14 cellular contexts compared by ENCODE assay signal in the genomic region with DNA sequence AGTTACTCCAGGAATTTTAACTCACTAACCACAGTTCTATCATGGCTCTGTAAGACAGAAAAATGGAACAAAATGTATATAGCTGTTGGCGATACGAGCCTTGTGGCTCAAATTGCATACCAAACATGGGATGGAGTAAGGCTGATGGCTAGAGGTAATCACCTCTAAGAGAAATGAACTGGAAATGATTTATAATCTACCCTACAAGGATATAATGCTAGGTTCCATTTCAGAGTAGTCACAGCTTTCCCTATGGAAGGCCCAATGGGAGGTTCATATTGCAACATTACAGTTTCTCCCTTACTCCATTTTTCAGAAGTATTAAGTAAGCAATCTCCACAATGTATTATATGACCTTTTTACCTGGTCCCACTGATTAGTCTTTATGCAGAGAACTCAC.
DNase-seq lines count a peak whose midpoint lies in the region; ATAC-seq, FAIRE-seq and TF ChIP-seq lines count a peak whose summit lies in the region.
"Had no signal": no experiment of that assay in that cellular context is flagged by ENCODE, and none has a peak within 500 bp of the region (broad histone marks: within the 10 kb centered on the region; RNA-seq: fewer than 3 reads in every experiment).

No MANE protein-coding gene starts in this region.

- DNase-seq in GM12892 (ENCODE audit: insufficient read length) (no peak), NCI-H2081 (lab: John Stamatoyannopoulos, UW) (peak; percentile 27 to 72), adipocyte (ENCODE audit: low read depth) (no peak), left kidney (ENCODE audit: low read depth, low spot score) (peak; percentile 30), COLO668 (lab: John Stamatoyannopoulos, UW; ENCODE audit: unreplicated experiment) (no peak)
- no peak for DNase-seq in activated CD4-positive, CD25-positive, alpha-beta regulatory T cell (lab: John Stamatoyannopoulos, UW)
- DNase-seq: BE2C; CD8-positive, alpha-beta T cell; H9; NCI-H146; NCI-H2107; NCI-H510A; SIG-M5 had no signal

- peaks cover 38% of the 10 kb centered on the region for H3K36me3 ChIP-seq in adipocyte (ENCODE audit: control insufficient read depth, insufficient read depth, low read length, severe bottlenecking)

- H3K9me3 ChIP-seq in adipocyte (ENCODE audit: control insufficient read depth, low read length) = no peaks in the 10 kb centered on the region
- H3K9me3 ChIP-seq: BE2C had no signal

- H3K4me1 ChIP-seq in adipocyte (ENCODE audit: control insufficient read depth, insufficient read depth, low read length) = peaks cover 36% of the 10 kb centered on the region
- H3K4me1 ChIP-seq: BE2C had no signal

- no peak overlapping the region for H3K4me3 ChIP-seq in adipocyte (ENCODE audit: low read length)

- FAIRE-seq in GM12892 (lab: Jason Lieb, UNC) = peak; percentile 36

- peak overlapping the region; percentile 1 for H3K9ac ChIP-seq in adipocyte (ENCODE audit: low read length)

- no peaks in the 10 kb centered on the region for H3K27me3 ChIP-seq in adipocyte (replicated peaks; ENCODE audit: control insufficient read depth, insufficient read depth, low read length)
- H3K27me3 ChIP-seq: BE2C had no signal

- ATAC-seq in HG03039 (IDR thresholded peaks at IDR 0.05; ENCODE audit: unreplicated experiment) = no peak
- ATAC-seq: CD8-positive, alpha-beta T cell had no signal

- no peak for TF ChIP-seq POLR2A in GM12892 (IDR thresholded peaks at IDR 0.05; ENCODE audit: low read depth, low read length)

Comparison
In these comparisons a context has a peak if more than half of its experiments do, and no peak if none do; other contexts are left out.
1. DNase-seq: peak in NCI-H2081 (2 of 2) and left kidney (single experiment); none in GM12892 (single experiment), adipocyte (single experiment), COLO668 (single experiment) and activated CD4-positive, CD25-positive, alpha-beta regulatory T cell (0 of 4).